18 cellular contexts compared by ENCODE assay signal in genomic region chr20:49169547-49169946, GRCh38.
"Had no signal": no experiment of that assay in that cellular context is flagged by ENCODE, and none has a peak within 500 bp of the region (broad histone marks: within the 10 kb centered on the region; RNA-seq: fewer than 3 reads in every experiment).

No MANE protein-coding gene starts in this region.

- H3K27me3 Mint-ChIP-seq: activated CD4-positive, alpha-beta T cell treated with anti-CD3 and anti-CD28 coated beads, Interleukin-2, amount 10 ng/mL, durations not matched to agents 7 days and 5 days; activated naive CD4-positive, alpha-beta T cell treated with anti-CD3 and anti-CD28 coated beads, Interleukin-2, amount 10 ng/mL, durations not matched to agents 7 days and 5 days; brain had no signal

- ATAC-seq: left lung had no signal

- DNase-seq: activated CD4-positive, alpha-beta T cell treated with anti-CD3 and anti-CD28 coated beads, Interleukin-2, amount 10 ng/mL, durations not matched to agents 7 days and 5 days; activated naive CD4-positive, alpha-beta T cell treated with anti-CD3 and anti-CD28 coated beads, Interleukin-2, amount 10 ng/mL, durations not matched to agents 7 days and 5 days; amygdala; central memory CD4-positive, alpha-beta T cell; colonic mucosa; esophagus squamous epithelium; hippocampal formation; left lung; mesendoderm; nephron progenitor cell; occipital lobe; SHP77 treated with DMSO at 0.1 percent for 48 hours; stimulated activated CD4-positive, alpha-beta T cell treated with anti-CD3 and anti-CD28 coated beads, Interleukin-15, amount 100 ng/mL, for 24 hours; stimulated activated CD4-positive, alpha-beta T cell treated with anti-CD3 and anti-CD28 coated beads, Interleukin-4, amount 100 ng/mL, for 1 hour; stimulated activated naive CD4-positive, alpha-beta T cell treated with Interleukin-2 at 50 U/mL for 16 hours; T-helper 2 cell; testis had no signal

- H3K27ac Mint-ChIP-seq: activated CD4-positive, alpha-beta T cell treated with anti-CD3 and anti-CD28 coated beads, Interleukin-2, amount 10 ng/mL, durations not matched to agents 7 days and 5 days; activated naive CD4-positive, alpha-beta T cell treated with anti-CD3 and anti-CD28 coated beads, Interleukin-2, amount 10 ng/mL, durations not matched to agents 7 days and 5 days had no signal

- H3K9me3 Mint-ChIP-seq: activated CD4-positive, alpha-beta T cell treated with anti-CD3 and anti-CD28 coated beads, Interleukin-2, amount 10 ng/mL, durations not matched to agents 7 days and 5 days; activated naive CD4-positive, alpha-beta T cell treated with anti-CD3 and anti-CD28 coated beads, Interleukin-2, amount 10 ng/mL, durations not matched to agents 7 days and 5 days; brain; nephron progenitor cell had no signal

- H3K4me3 Mint-ChIP-seq: activated CD4-positive, alpha-beta T cell treated with anti-CD3 and anti-CD28 coated beads, Interleukin-2, amount 10 ng/mL, durations not matched to agents 7 days and 5 days; activated naive CD4-positive, alpha-beta T cell treated with anti-CD3 and anti-CD28 coated beads, Interleukin-2, amount 10 ng/mL, durations not matched to agents 7 days and 5 days; brain; nephron progenitor cell had no signal
